Comparison of ENCODE assay signal across 10 cellular contexts in the genomic region with DNA sequence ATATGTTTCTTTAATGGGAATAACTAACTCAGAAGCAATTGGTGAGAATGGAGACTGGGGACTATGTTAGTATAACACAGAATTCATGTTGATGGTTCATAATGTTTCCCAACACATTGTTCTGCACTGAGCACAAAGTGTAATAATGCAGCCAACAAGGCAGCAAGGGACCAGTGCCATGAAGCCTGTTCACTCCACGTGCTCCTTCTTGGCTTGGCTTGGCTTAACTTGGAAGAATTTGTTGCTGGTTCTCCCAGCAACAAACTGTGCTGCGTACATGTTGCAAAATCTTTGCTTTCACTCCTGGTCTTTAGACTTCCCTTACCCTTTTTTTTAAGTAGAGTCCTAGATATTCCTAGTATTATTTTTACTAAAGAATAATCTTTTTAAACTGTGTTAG.
DNase-seq lines count a peak whose midpoint lies in the region; ATAC-seq lines count a peak whose summit lies in the region.
"Had no signal": no experiment of that assay in that cellular context is flagged by ENCODE, and none has a peak within 500 bp of the region (broad histone marks: within the 10 kb centered on the region; RNA-seq: fewer than 3 reads in every experiment).

No MANE protein-coding gene starts in this region.

- DNase-seq in AG20443 (ENCODE audit: low spot score) (peak; percentile 80), cerebellar cortex (ENCODE audit: low spot score) (peak; percentile 44), iris pigment epithelial cell (ENCODE audit: low read depth) (peak; percentile 88), sciatic nerve (ENCODE audit: low spot score) (peak; percentile 77), T-helper 9 cell (no peak), ecto neural progenitor cell (ENCODE audit: low spot score) (no peak)
- DNase-seq: NCI-H226; stimulated activated CD4-positive, alpha-beta T cell treated with anti-CD3 and anti-CD28 coated beads, Interleukin-4, amount 100 ng/mL, for 4 hours had no signal

- intact Hi-C loops in sciatic nerve (cut with DNase I): no loop called here

- peak; percentile 98 for ATAC-seq in sciatic nerve
- ATAC-seq in GM21381 (IDR thresholded peaks at IDR 0.05; ENCODE audit: unreplicated experiment): no peak
- no peak for ATAC-seq in HG02588 (IDR thresholded peaks at IDR 0.05; ENCODE audit: unreplicated experiment)

Comparison
In these comparisons a context has a peak if more than half of its experiments do, and no peak if none do; other contexts are left out.
1. DNase-seq: peak in AG20443 (single experiment), cerebellar cortex (single experiment), iris pigment epithelial cell (single experiment) and sciatic nerve (single experiment); none in T-helper 9 cell (single experiment) and ecto neural progenitor cell (single experiment).